ENCODE assay signal across 8 cellular contexts in genomic region chr14:39114073-39114838, GRCh38. TPM values are rescaled to one million over a fixed set of nuclear protein-coding genes. Genes with fewer than 3 reads are reported as not detected.
DNase-seq lines count a peak whose midpoint lies in the region; ATAC-seq lines count a peak whose summit lies in the region.

TSS of gene GEMIN2 (plus strand) at chr14:39114323. CDS start at chr14:39114339, 16 bp downstream.

- H3K4me1 Mint-ChIP-seq in CD8-positive, alpha-beta memory T cell: peaks cover 18 to 34% (median 32%) of the 10 kb centered on the region in 3 donors

- peaks cover 12% of the 10 kb centered on the region for H3K36me3 ChIP-seq in CD8-positive, alpha-beta memory T cell (ENCODE audit: insufficient read depth, low read length)
- no peaks in the 10 kb centered on the region for H3K36me3 ChIP-seq in effector memory CD4-positive, alpha-beta T cell (ENCODE audit: control insufficient read depth, insufficient read depth, low read length)

- H3K9me3 ChIP-seq in CD8-positive, alpha-beta memory T cell (ENCODE audit: low read length): no peaks in the 10 kb centered on the region
- no peaks in the 10 kb centered on the region for H3K9me3 ChIP-seq in effector memory CD4-positive, alpha-beta T cell (ENCODE audit: control insufficient read depth, low read length)

- DNase-seq in CD8-positive, alpha-beta memory T cell: peak; percentile 88 to 97 (median 91)
- DNase-seq in HS-5 (ENCODE audit: low read depth): peak; percentile 81
- peak; percentile 91 for DNase-seq in NK-92 treated with Interleukin-12 subunit alpha and Interleukin-12 subunit beta, amount 100 ng/mL, for 24 hours (lab: John Stamatoyannopoulos, UW)
- peak; percentile 96 for DNase-seq in activated CD8-positive, alpha-beta memory T cell treated with anti-CD3 and anti-CD28 coated beads for 24 hours
- DNase-seq in effector memory CD4-positive, alpha-beta T cell: peak; percentile 88 to 91 (median 88)
- DNase-seq in lung microvascular endothelial cell (ENCODE audit: low read depth in 2 of 2): peak; percentile 94 to 95
- peak; percentile 87 to 94 (median 89) for DNase-seq in stimulated activated CD4-positive, alpha-beta T cell treated with anti-CD3 and anti-CD28 coated beads, TNF-alpha, amount 100 ng/mL, for 48 hours (ENCODE audit: low read depth in 3 of 3)

- POLR2A ChIA-PET in CD8-positive, alpha-beta memory T cell (lab: Charles Lee): interaction anchor here (0.8 to 2.4 kb wide), 6 partner anchors 11 to 318 kb away, joined by 3 to 32 read pairs (median 7); partner anchors contain the start of genes FBXO33, PNN, SEC23A and TRAPPC6B

- H3K27ac Mint-ChIP-seq in CD8-positive, alpha-beta memory T cell: peak within 1 kb of the TSS; percentile 91 to 98 (median 96)

- H3K4me1 ChIP-seq in CD8-positive, alpha-beta memory T cell (ENCODE audit: insufficient read depth, low read length): peaks cover 14% of the 10 kb centered on the region
- H3K4me1 ChIP-seq in effector memory CD4-positive, alpha-beta T cell (ENCODE audit: control insufficient read depth, insufficient read depth, low read length, poor library complexity, severe bottlenecking): peaks cover 5% of the 10 kb centered on the region

- ATAC-seq in GM19468 (IDR thresholded peaks at IDR 0.05; ENCODE audit: extremely low read depth, unreplicated experiment): peak; percentile 92

- CTCF ChIA-PET in CD8-positive, alpha-beta memory T cell (lab: Charles Lee): interaction anchor here (1.3 to 1.9 kb wide), 4 partner anchors 12 to 318 kb away, joined by 3 to 7 read pairs (median 5); partner anchors contain the start of genes FBXO33, SEC23A and TRAPPC6B

- no peaks in the 10 kb centered on the region for H3K27me3 ChIP-seq in CD8-positive, alpha-beta memory T cell (ENCODE audit: insufficient read depth, low read length, poor library complexity, severe bottlenecking)
- H3K27me3 ChIP-seq in effector memory CD4-positive, alpha-beta T cell (replicated peaks; ENCODE audit: control insufficient read depth, insufficient read depth, low read length, poor library complexity, severe bottlenecking): no peaks in the 10 kb centered on the region

- peaks cover 0 to 2% of the 10 kb centered on the region in 2 donors for H3K27me3 Mint-ChIP-seq in CD8-positive, alpha-beta memory T cell

- peak within 1 kb of the TSS; percentile 85 for H3K4me3 ChIP-seq in CD8-positive, alpha-beta memory T cell (ENCODE audit: low read length)
- H3K4me3 ChIP-seq in effector memory CD4-positive, alpha-beta T cell (ENCODE audit: insufficient read depth, low read depth, low read length, poor library complexity, severe bottlenecking): peak within 1 kb of the TSS; percentile 88

- H3K27ac ChIP-seq in CD8-positive, alpha-beta memory T cell (ENCODE audit: low read depth, low read length): peak within 1 kb of the TSS; percentile 73
- peak within 1 kb of the TSS; percentile 79 for H3K27ac ChIP-seq in effector memory CD4-positive, alpha-beta T cell (ENCODE audit: insufficient read depth, low read length, poor library complexity, severe bottlenecking)

- H3K9me3 Mint-ChIP-seq in CD8-positive, alpha-beta memory T cell: no peaks in the 10 kb centered on the region

- peak within 1 kb of the TSS; percentile 95 to 99 (median 97) for H3K4me3 Mint-ChIP-seq in CD8-positive, alpha-beta memory T cell

- H3K36me3 Mint-ChIP-seq in CD8-positive, alpha-beta memory T cell: peaks cover 0 to 32% (median 2%) of the 10 kb centered on the region in 3 donors

RNA-seq across cellular contexts. Expression of gene GEMIN2, which starts in this region (rescaled TPM):
- 10 to 100 TPM; 17.0 to 18.1 TPM for total RNA-seq in CD8-positive, alpha-beta memory T cell
- polyA plus RNA-seq in CD8-positive, alpha-beta memory T cell: 10.1 TPM
- total RNA-seq in lung microvascular endothelial cell: 11.9 and 12.0 TPM in 2 replicates

Comparison
In these comparisons a context has a peak if more than half of its experiments do, and no peak if none do; other contexts are left out.
1. Peak in every context shown above with its lines: DNase-seq, ATAC-seq, H3K4me3 ChIP-seq and H3K27ac ChIP-seq.